ENCODE assay signal across 27 cellular contexts in the genomic region with DNA sequence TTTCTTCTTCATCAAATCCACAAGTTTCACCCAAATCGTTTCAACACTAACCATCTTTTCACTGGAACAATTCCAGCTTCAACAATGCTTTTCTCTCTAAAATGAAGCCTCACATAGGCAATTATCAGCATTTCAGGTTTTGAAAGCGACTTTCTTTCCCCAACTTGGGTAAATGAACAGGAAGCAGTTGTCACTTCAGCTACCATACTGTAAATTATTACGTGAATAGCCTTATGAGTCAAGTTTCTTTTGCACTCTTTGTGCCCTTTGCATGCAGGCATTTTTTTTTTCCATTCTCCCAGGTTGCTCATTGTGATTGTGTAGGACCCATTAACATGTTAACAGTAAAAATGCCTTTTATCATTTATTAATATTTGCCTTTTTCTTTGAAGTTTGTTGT.
DNase-seq lines count a peak whose midpoint lies in the region; ATAC-seq and TF ChIP-seq lines count a peak whose summit lies in the region.
"Had no signal": no experiment of that assay in that cellular context is flagged by ENCODE, and none has a peak within 500 bp of the region (broad histone marks: within the 10 kb centered on the region; RNA-seq: fewer than 3 reads in every experiment).

No MANE protein-coding gene starts in this region.

- ATAC-seq in HG02678 (IDR thresholded peaks at IDR 0.05; ENCODE audit: unreplicated experiment) (peak; percentile 58), HG03378 (IDR thresholded peaks at IDR 0.05; ENCODE audit: unreplicated experiment) (no peak), HG03457 (IDR thresholded peaks at IDR 0.05; ENCODE audit: unreplicated experiment) (no peak)
- ATAC-seq: activated T-helper 17 cell treated with anti-CD3 and anti-CD28 coated beads, Interleukin-2, amount 50 U/mL, for 72 hours; heart right ventricle; stimulated activated naive CD8-positive, alpha-beta T cell treated with anti-CD3 and anti-CD28 coated beads, Interleukin-15, amount 100 ng/mL, for 72 hours had no signal

- POLR2A ChIA-PET in A673 (lab: Charles Lee; ENCODE audit: low non-redundant PET) = no interaction called here

- TF ChIP-seq CTCF in A673 (conservative IDR thresholded peaks at IDR 0.05; ENCODE audit: low read depth, low read length) = no peak

- H3K4me1 ChIP-seq in A673 (ENCODE audit: insufficient read depth, low read length, poor library complexity, severe bottlenecking) = no peaks in the 10 kb centered on the region
- H3K4me1 ChIP-seq: heart right ventricle, spleen, upper lobe of left lung had no signal

- no TSS peak for BruUV-seq in A673 (replicated peaks; lab: Mats Ljungman, UMichigan)

- DNase-seq in A673 (ENCODE audit: low spot score) (peak; percentile 52), NOMO-1 treated with DMSO at 0.1 percent for 48 hours (lab: John Stamatoyannopoulos, UW; ENCODE audit: unreplicated experiment) (peak; percentile 76), kidney glomerular epithelial cell (lab: John Stamatoyannopoulos, UW) (peak; percentile 37), CD1c-positive myeloid dendritic cell (ENCODE audit: extremely low spot score) (no peak), NCI-H187 (lab: John Stamatoyannopoulos, UW) (no peak)
- DNase-seq: 8988T; activated CD4-positive, alpha-beta T cell treated with anti-CD3 and anti-CD28 coated beads, Interleukin-2, amount 10 ng/mL, durations not matched to agents 7 days and 5 days; activated naive CD8-positive, alpha-beta T cell treated with anti-CD3 and anti-CD28 coated beads, Interleukin-2, amount 10 ng/mL, durations not matched to agents 7 days and 5 days; C1 segment of cervical spinal cord; cortex of kidney; H7; heart right ventricle; NCI-H1694 treated with DMSO at 0.1 percent for 48 hours; NCI-H345; NCI-H82; PC-9; SHP77 treated with DMSO at 0.1 percent for 48 hours; spleen; stimulated activated CD4-positive, alpha-beta T cell treated with anti-CD3 and anti-CD28 coated beads, Interleukin-4, amount 100 ng/mL, for 4 hours; stimulated activated naive CD8-positive, alpha-beta T cell treated with anti-CD3 and anti-CD28 coated beads, Interleukin-15, amount 100 ng/mL, for 72 hours; T-helper 1 cell; upper lobe of left lung had no signal

- H3K9me3 ChIP-seq in A673 (ENCODE audit: low read depth, low read length, poor library complexity, severe bottlenecking) = no peaks in the 10 kb centered on the region
- H3K9me3 ChIP-seq: heart right ventricle, spleen, upper lobe of left lung had no signal

- no peak overlapping the region for H3K4me3 ChIP-seq in A673 (ENCODE audit: low read depth, low read length, poor library complexity, severe bottlenecking)
- H3K4me3 ChIP-seq: heart right ventricle, PC-9, spleen, upper lobe of left lung had no signal

- H3K36me3 ChIP-seq in A673 (ENCODE audit: insufficient read depth, low read length, poor library complexity, severe bottlenecking) = no peaks in the 10 kb centered on the region
- H3K36me3 ChIP-seq: heart right ventricle, spleen, upper lobe of left lung had no signal

- intact Hi-C loops in A673 (cut with micrococcal nuclease; ENCODE audit: unreplicated experiment) = no loop called here

- no peak overlapping the region for H3K27ac ChIP-seq in A673 (ENCODE audit: low read depth, low read length, poor library complexity, severe bottlenecking)
- H3K27ac ChIP-seq: heart right ventricle, HL-60, PC-9, spleen, upper lobe of left lung had no signal

- H3K27me3 ChIP-seq in A673 (replicated peaks; ENCODE audit: insufficient read depth, low read depth, low read length, poor library complexity) = no peaks in the 10 kb centered on the region
- H3K27me3 ChIP-seq: spleen, upper lobe of left lung had no signal

- CTCF ChIA-PET in A673 (lab: Charles Lee) = no interaction called here

Comparison
In these comparisons a context has a peak if more than half of its experiments do, and no peak if none do; other contexts are left out.
1. DNase-seq: peak in A673 (single experiment), NOMO-1 treated with DMSO at 0.1 percent for 48 hours (single experiment) and kidney glomerular epithelial cell (single experiment); none in CD1c-positive myeloid dendritic cell (single experiment) and NCI-H187 (0 of 2).